Comparison of ENCODE assay signal across 8 cellular contexts in genomic region chr11:108733479-108734116, GRCh38.
DNase-seq lines count a peak whose midpoint lies in the region; ATAC-seq and TF ChIP-seq lines count a peak whose summit lies in the region.

No MANE protein-coding gene starts in this region.

- ATAC-seq in GM18873 (IDR thresholded peaks at IDR 0.05; ENCODE audit: low FRiP score, unreplicated experiment) (peak; percentile 93), HG03039 (IDR thresholded peaks at IDR 0.05; ENCODE audit: unreplicated experiment) (peak; percentile 91)

- H3K27ac Mint-ChIP-seq in stimulated activated naive CD8-positive, alpha-beta T cell treated with anti-CD3 and anti-CD28 coated beads, Interleukin-15, Interleukin-2, amounts not matched to agents 100 ng/mL and 50 ng/mL, for 24 hours = peak overlapping the region; percentile 78

- H3K9me3 Mint-ChIP-seq in stimulated activated naive CD8-positive, alpha-beta T cell treated with anti-CD3 and anti-CD28 coated beads, Interleukin-15, Interleukin-2, amounts not matched to agents 100 ng/mL and 50 ng/mL, for 24 hours = peaks cover 5% of the 10 kb centered on the region

- no peak for TF ChIP-seq RAD21 in SK-N-SH (IDR thresholded peaks at IDR 0.05; ENCODE audit: low read length)

- CTCF ChIA-PET in SK-N-SH (lab: Yijun Ruan, JAX) = interaction anchor here (0.6 to 3.2 kb wide), 10 partner anchors 9 to 1076 kb away, joined by 3 to 15 read pairs (median 4); no protein-coding TSS in a partner anchor

- POLR2A ChIA-PET in SK-N-SH (lab: Yijun Ruan, JAX) = no interaction called here

- TF ChIP-seq CTCF in SK-N-SH (IDR thresholded peaks at IDR 0.05) (no peak), tibial artery (IDR thresholded peaks at IDR 0.05) (no peak)

- H3K4me3 ChIP-seq in ACC112 (ENCODE audit: low read depth, low read length) = peak overlapping the region; percentile 20; the same call in 1 of the 2 replicates
- H3K4me3 ChIP-seq in SK-N-SH (ENCODE audit: low read depth in 2 of 2, low read length in 1 of 2) = no peak overlapping the region
- no peak overlapping the region for H3K4me3 ChIP-seq in tibial artery

- H3K36me3 Mint-ChIP-seq in stimulated activated naive CD8-positive, alpha-beta T cell treated with anti-CD3 and anti-CD28 coated beads, Interleukin-15, Interleukin-2, amounts not matched to agents 100 ng/mL and 50 ng/mL, for 24 hours (ENCODE audit: low read depth) = peaks cover 74% of the 10 kb centered on the region

- H3K4me1 Mint-ChIP-seq in stimulated activated naive CD8-positive, alpha-beta T cell treated with anti-CD3 and anti-CD28 coated beads, Interleukin-15, Interleukin-2, amounts not matched to agents 100 ng/mL and 50 ng/mL, for 24 hours (ENCODE audit: low read depth) = peaks cover 51% of the 10 kb centered on the region

- H3K9me3 ChIP-seq in SK-N-SH = no peaks in the 10 kb centered on the region
- no peaks in the 10 kb centered on the region for H3K9me3 ChIP-seq in tibial artery

- H3K4me1 ChIP-seq in ACC112 (ENCODE audit: control insufficient read depth, insufficient read depth, low read length, unreplicated experiment) (peaks cover 19% of the 10 kb centered on the region), SK-N-SH (ENCODE audit: control insufficient read depth in 1 of 2, insufficient read depth in 2 of 2, low read depth in 1 of 2, low read length in 1 of 2) (peaks cover 2 to 27% of the 10 kb centered on the region in 2 experiments; a peak in 3 of 4 replicates), tibial artery (peaks cover 0 to 10% (median 1%) of the 10 kb centered on the region in 4 donors)

- no peak for DNase-seq in SK-N-SH
- peak; percentile 12 for DNase-seq in fibroblast of gingiva (ENCODE audit: low read depth)
- DNase-seq in tibial artery = no peak
- DNase-seq in GOT3 (lab: John Stamatoyannopoulos, UW) = no peak

- H3K36me3 ChIP-seq in ACC112 (ENCODE audit: insufficient read depth, low read length) = peaks cover 3% of the 10 kb centered on the region; the same call in 1 of the 2 replicates
- H3K36me3 ChIP-seq in SK-N-SH (replicated peaks in 1 of 2; ENCODE audit: control insufficient read depth in 1 of 2, insufficient read depth in 2 of 2, low read length in 1 of 2) = peaks cover 0 to 12% of the 10 kb centered on the region in 2 experiments
- H3K36me3 ChIP-seq in tibial artery = no peaks in the 10 kb centered on the region

- no peak overlapping the region for H3K9ac ChIP-seq in SK-N-SH

- intact Hi-C loops in tibial artery (cut with DNase I; ENCODE audit: low total_unique reads) = no loop called here

- H3K9me2 ChIP-seq in SK-N-SH = no peaks in the 10 kb centered on the region

- H3K27me3 ChIP-seq in ACC112 (ENCODE audit: insufficient read depth, low read length) (no peaks in the 10 kb centered on the region), SK-N-SH (ENCODE audit: insufficient read depth) (no peaks in the 10 kb centered on the region), tibial artery (no peaks in the 10 kb centered on the region)

- peak overlapping the region; percentile 66 for H3K4me3 Mint-ChIP-seq in stimulated activated naive CD8-positive, alpha-beta T cell treated with anti-CD3 and anti-CD28 coated beads, Interleukin-15, Interleukin-2, amounts not matched to agents 100 ng/mL and 50 ng/mL, for 24 hours

- H4K20me1 ChIP-seq in SK-N-SH (ENCODE audit: insufficient read depth) = no peaks in the 10 kb centered on the region

- 74% methylated on average over 6 of the region's 6 CpGs for WGBS in SK-N-SH (ENCODE audit: low lambda C conversion rate)

- no peaks in the 10 kb centered on the region for H3K27me3 Mint-ChIP-seq in stimulated activated naive CD8-positive, alpha-beta T cell treated with anti-CD3 and anti-CD28 coated beads, Interleukin-15, Interleukin-2, amounts not matched to agents 100 ng/mL and 50 ng/mL, for 24 hours

- H2AFZ ChIP-seq in ACC112 (ENCODE audit: low read length, unreplicated experiment) = no peak overlapping the region
- no peak overlapping the region; the same call in 1 of the 2 replicates for H2AFZ ChIP-seq in SK-N-SH (ENCODE audit: low read depth)

- H3K79me2 ChIP-seq in ACC112 (ENCODE audit: control insufficient read depth, insufficient read depth, low read length, unreplicated experiment) (peaks cover 29% of the 10 kb centered on the region), SK-N-SH (ENCODE audit: insufficient read depth) (peaks cover 25% of the 10 kb centered on the region)

- no peak for TF ChIP-seq EP300 in SK-N-SH (IDR thresholded peaks at IDR 0.05; ENCODE audit: borderline replicate concordance in 1 of 2, low read depth in 1 of 2, low read length in 1 of 2)

- H3K27ac ChIP-seq in ACC112 (ENCODE audit: low read depth, low read length) (peak overlapping the region; percentile 38), SK-N-SH (ENCODE audit: low read depth in 2 of 2, low read length in 1 of 2) (peak overlapping the region in 1 of 2 experiments; percentile 13; a peak in 1 of 4 replicates), tibial artery (no peak overlapping the region)

- no peak overlapping the region for H3K4me2 ChIP-seq in SK-N-SH

- H3F3A ChIP-seq in SK-N-SH (replicated peaks; ENCODE audit: insufficient read depth) = peaks cover 8% of the 10 kb centered on the region

TF ChIP-seq in SK-N-SH, 30 proteins besides CTCF, POLR2A, EP300 and RAD21:
- TF ChIP-seq SMC3 (IDR thresholded peaks at IDR 0.05; ENCODE audit: low read depth, low read length) = no peak
- TF ChIP-seq FOSL2 (IDR thresholded peaks at IDR 0.05; ENCODE audit: borderline replicate concordance, low read depth) = peak; percentile 32; the same call in 1 of the 2 replicates
- 0 out of 2 replicates have a peak, but pooled peaks have one; percentile 25 for TF ChIP-seq JUND (IDR thresholded peaks at IDR 0.05)
